8 cellular contexts compared by ENCODE assay signal in genomic region chr17:76558210-76559095, GRCh38. TPM values are rescaled to one million over a fixed set of nuclear protein-coding genes. Genes with fewer than 3 reads are reported as not detected.
DNase-seq lines count a peak whose midpoint lies in the region; ATAC-seq and TF ChIP-seq lines count a peak whose summit lies in the region.

No MANE protein-coding gene starts in this region.

- ATAC-seq in lung (ENCODE audit: insufficient read depth, low FRiP score), result no peak
- ATAC-seq in upper lobe of left lung (ENCODE audit: low FRiP score in 2 of 2), result no peak

- H3K9me3 Mint-ChIP-seq in activated T-cell treated with anti-CD3 and anti-CD28 coated beads, Interleukin-2, amount 50 U/mL, for 24 hours, result no peaks in the 10 kb centered on the region

- no peaks in the 10 kb centered on the region for H3K9me3 ChIP-seq in lung (ENCODE audit: control insufficient read depth in 2 of 2, insufficient read depth in 1 of 2, low read length in 1 of 2)
- H3K9me3 ChIP-seq in upper lobe of left lung, result no peaks in the 10 kb centered on the region

- peaks cover 59% of the 10 kb centered on the region for H3K4me1 Mint-ChIP-seq in activated T-cell treated with anti-CD3 and anti-CD28 coated beads, Interleukin-2, amount 50 U/mL, for 24 hours (ENCODE audit: low read depth)

- TF ChIP-seq POLR2A in upper lobe of left lung (IDR thresholded peaks at IDR 0.05), result no peak

- no peaks in the 10 kb centered on the region for H3K27me3 Mint-ChIP-seq in activated T-cell treated with anti-CD3 and anti-CD28 coated beads, Interleukin-2, amount 50 U/mL, for 24 hours

- H3K27me3 ChIP-seq in lung (ENCODE audit: control insufficient read depth, insufficient read depth) (no peaks in the 10 kb centered on the region), upper lobe of left lung (no peaks in the 10 kb centered on the region)

- H3K4me3 ChIP-seq in lung (peak overlapping the region; percentile 70), upper lobe of left lung (peak overlapping the region; percentile 29 to 80 (median 65))

- H3K4me3 Mint-ChIP-seq in activated T-cell treated with anti-CD3 and anti-CD28 coated beads, Interleukin-2, amount 50 U/mL, for 24 hours, result peak overlapping the region; percentile 99

- H3K27ac Mint-ChIP-seq in activated T-cell treated with anti-CD3 and anti-CD28 coated beads, Interleukin-2, amount 50 U/mL, for 24 hours, result peak overlapping the region; percentile 100

- H3K36me3 ChIP-seq in lung (ENCODE audit: control insufficient read depth in 2 of 2, insufficient read depth in 2 of 2, low read length in 2 of 2) (peaks cover 0 to 7% of the 10 kb centered on the region in 2 donors), upper lobe of left lung (peaks cover 0 to 10% (median 0%) of the 10 kb centered on the region in 4 donors)

- TF ChIP-seq CTCF in lung (IDR thresholded peaks at IDR 0.05; ENCODE audit: control extremely low read depth, extremely low read depth) (peak; percentile 64), upper lobe of left lung (IDR thresholded peaks at IDR 0.05) (peak in 4 of 6 experiments; percentile 4 to 51 (median 33))

- no peak for TF ChIP-seq EP300 in upper lobe of left lung (IDR thresholded peaks at IDR 0.05)

- no peak for DNase-seq in activated T-cell treated with anti-CD3 and anti-CD28 coated beads, Interleukin-2, amount 50 U/mL, for 24 hours
- DNase-seq in activated T-cell treated with anti-CD3 and anti-CD28 coated beads for 4 hours (no peak), NCI-H69 (lab: John Stamatoyannopoulos, UW) (peak; percentile 64), cerebellar cortex (ENCODE audit: low spot score) (peak; percentile 36), lung (ENCODE audit: low spot score) (no peak), upper lobe of left lung (no peak), NCI-H187 treated with DMSO at 0.1 percent for 48 hours (lab: John Stamatoyannopoulos, UW) (no peak)
- no peak for DNase-seq in activated effector memory CD4-positive, alpha-beta T cell treated with anti-CD3 and anti-CD28 coated beads, Interleukin-2, amount 50 U/mL, for 16 hours

- 2% methylated on average over 14 of the region's 14 CpGs for WGBS in lung, 2 donors
- 1 to 4% methylated on average over 9 to 14 of the region's 14 CpGs for WGBS in upper lobe of left lung, 2 donors

- H3K36me3 Mint-ChIP-seq in activated T-cell treated with anti-CD3 and anti-CD28 coated beads, Interleukin-2, amount 50 U/mL, for 24 hours (ENCODE audit: low read depth), result peaks cover 68% of the 10 kb centered on the region

- H3K27ac ChIP-seq in lung (ENCODE audit: low read depth in 1 of 2, low read length in 1 of 2) (peak overlapping the region; percentile 81 to 84), upper lobe of left lung (peak overlapping the region; percentile 93 to 97 (median 94))

- H3K4me1 ChIP-seq in lung (ENCODE audit: control insufficient read depth in 2 of 2, insufficient read depth in 2 of 2, low read length in 2 of 2), result peaks cover 8 to 18% of the 10 kb centered on the region in 2 donors
- peaks cover 52 to 59% (median 53%) of the 10 kb centered on the region in 4 donors for H3K4me1 ChIP-seq in upper lobe of left lung

RNA-seq across cellular contexts. Expression of gene PRCD, which starts 18.6 kb away (rescaled TPM):
- total RNA-seq in lung, result 10 to 100 TPM in 1 of 2 donors, 1 to 10 TPM in 1; 3.3 to 11.3 TPM
- polyA plus RNA-seq in lung, result 1 to 10 TPM; 2.0 to 7.9 TPM
- total RNA-seq in upper lobe of left lung, result 10 to 100 TPM in 1 of 6 donors, 1 to 10 TPM in 4, not detected in 1; 3.0 to 13.9 (median 7.2) TPM

RNA-seq across cellular contexts. Expression of gene CYGB, which starts 20.9 kb away (rescaled TPM):
- 10 to 100 TPM; 15.9 to 20.0 TPM for total RNA-seq in lung
- polyA plus RNA-seq in lung, result 10 to 100 TPM; 21.4 to 30.4 TPM
- 10 to 100 TPM in 5 of 6 donors, 1 to 10 TPM in 1; 6.4 to 33.9 (median 16.6) TPM for total RNA-seq in upper lobe of left lung

RNA-seq across cellular contexts. Expression of gene ST6GALNAC2, which starts 27.2 kb away (rescaled TPM):
- total RNA-seq in lung, result 10 to 100 TPM; 20.8 to 38.0 TPM
- 10 to 100 TPM; 12.1 to 15.4 TPM for polyA plus RNA-seq in lung
- 10 to 100 TPM; 24.4 to 63.5 (median 39.8) TPM for total RNA-seq in upper lobe of left lung

RNA-seq across cellular contexts. Expression of gene RHBDF2, which starts 57.2 kb away (rescaled TPM):
- 10 to 100 TPM; 22.7 to 56.5 TPM for total RNA-seq in lung
- 100 to 1,000 TPM in 1 of 2 donors, 10 to 100 TPM in 1; 20.1 to 116 TPM for polyA plus RNA-seq in lung
- 100 to 1,000 TPM in 2 of 6 donors, 10 to 100 TPM in 4; 34.3 to 137 (median 47.6) TPM for total RNA-seq in upper lobe of left lung

Comparison
In these comparisons a context has a peak if more than half of its experiments do, and no peak if none do; other contexts are left out.
1. DNase-seq: peak in NCI-H69 (single experiment) and cerebellar cortex (single experiment); none in activated T-cell treated with anti-CD3 and anti-CD28 coated beads, Interleukin-2, amount 50 U/mL, for 24 hours (single experiment), activated T-cell treated with anti-CD3 and anti-CD28 coated beads for 4 hours (single experiment), lung (single experiment), upper lobe of left lung (0 of 2), activated effector memory CD4-positive, alpha-beta T cell treated with anti-CD3 and anti-CD28 coated beads, Interleukin-2, amount 50 U/mL, for 16 hours (single experiment) and NCI-H187 treated with DMSO at 0.1 percent for 48 hours (single experiment).